Comparison of ENCODE assay signal across 1 cellular context in genomic region chr19:7415163-7415856, GRCh38.
TF ChIP-seq lines count a peak whose summit lies in the region.

No MANE protein-coding gene starts in this region.

TF ChIP-seq in HepG2, 621 proteins besides CTCF, POLR2A, EP300 and RAD21 (continued from another document and continues in another):
- TF ChIP-seq HMG20B (CRISPR knock-in tag; conservative IDR thresholded peaks at IDR 0.05): no peak
- TF ChIP-seq SATB2 (CRISPR knock-in tag; IDR thresholded peaks at IDR 0.05): no peak
- TF ChIP-seq, protein P1, sequence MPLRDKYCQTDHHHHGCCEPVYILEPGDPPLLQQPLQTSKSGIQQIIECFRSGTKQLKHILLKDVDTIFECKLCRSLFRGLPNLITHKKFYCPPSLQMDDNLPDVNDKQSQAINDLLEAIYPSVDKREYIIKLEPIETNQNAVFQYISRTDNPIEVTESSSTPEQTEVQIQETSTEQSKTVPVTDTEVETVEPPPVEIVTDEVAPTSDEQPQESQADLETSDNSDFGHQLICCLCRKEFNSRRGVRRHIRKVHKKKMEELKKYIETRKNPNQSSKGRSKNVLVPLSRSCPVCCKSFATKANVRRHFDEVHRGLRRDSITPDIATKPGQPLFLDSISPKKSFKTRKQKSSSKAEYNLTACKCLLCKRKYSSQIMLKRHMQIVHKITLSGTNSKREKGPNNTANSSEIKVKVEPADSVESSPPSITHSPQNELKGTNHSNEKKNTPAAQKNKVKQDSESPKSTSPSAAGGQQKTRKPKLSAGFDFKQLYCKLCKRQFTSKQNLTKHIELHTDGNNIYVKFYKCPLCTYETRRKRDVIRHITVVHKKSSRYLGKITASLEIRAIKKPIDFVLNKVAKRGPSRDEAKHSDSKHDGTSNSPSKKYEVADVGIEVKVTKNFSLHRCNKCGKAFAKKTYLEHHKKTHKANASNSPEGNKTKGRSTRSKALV (CRISPR knock-in tag; IDR thresholded peaks at IDR 0.05): no peak
- TF ChIP-seq JUN (CRISPR knock-in tag; IDR thresholded peaks at IDR 0.05): no peak
- TF ChIP-seq ZNF562 (CRISPR knock-in tag; IDR thresholded peaks at IDR 0.05; ENCODE audit: borderline replicate concordance): no peak
- no peak for TF ChIP-seq MTF2 (CRISPR knock-in tag; IDR thresholded peaks at IDR 0.05; ENCODE audit: borderline replicate concordance)
- TF ChIP-seq XRCC5 (optimal IDR thresholded peaks at IDR 0.05; ENCODE audit: low read length): no peak
- no peak for TF ChIP-seq PRDM4 (CRISPR knock-in tag; IDR thresholded peaks at IDR 0.05; ENCODE audit: borderline replicate concordance)
- TF ChIP-seq ARNTL (CRISPR knock-in tag; IDR thresholded peaks at IDR 0.05): peak; percentile 99
- no peak for TF ChIP-seq ATF7 (IDR thresholded peaks at IDR 0.05)
- 0 out of 2 replicates have a peak, but pooled peaks have one; percentile 36 for TF ChIP-seq ATF7 (CRISPR knock-in tag; IDR thresholded peaks at IDR 0.05)
- TF ChIP-seq, protein P2, sequence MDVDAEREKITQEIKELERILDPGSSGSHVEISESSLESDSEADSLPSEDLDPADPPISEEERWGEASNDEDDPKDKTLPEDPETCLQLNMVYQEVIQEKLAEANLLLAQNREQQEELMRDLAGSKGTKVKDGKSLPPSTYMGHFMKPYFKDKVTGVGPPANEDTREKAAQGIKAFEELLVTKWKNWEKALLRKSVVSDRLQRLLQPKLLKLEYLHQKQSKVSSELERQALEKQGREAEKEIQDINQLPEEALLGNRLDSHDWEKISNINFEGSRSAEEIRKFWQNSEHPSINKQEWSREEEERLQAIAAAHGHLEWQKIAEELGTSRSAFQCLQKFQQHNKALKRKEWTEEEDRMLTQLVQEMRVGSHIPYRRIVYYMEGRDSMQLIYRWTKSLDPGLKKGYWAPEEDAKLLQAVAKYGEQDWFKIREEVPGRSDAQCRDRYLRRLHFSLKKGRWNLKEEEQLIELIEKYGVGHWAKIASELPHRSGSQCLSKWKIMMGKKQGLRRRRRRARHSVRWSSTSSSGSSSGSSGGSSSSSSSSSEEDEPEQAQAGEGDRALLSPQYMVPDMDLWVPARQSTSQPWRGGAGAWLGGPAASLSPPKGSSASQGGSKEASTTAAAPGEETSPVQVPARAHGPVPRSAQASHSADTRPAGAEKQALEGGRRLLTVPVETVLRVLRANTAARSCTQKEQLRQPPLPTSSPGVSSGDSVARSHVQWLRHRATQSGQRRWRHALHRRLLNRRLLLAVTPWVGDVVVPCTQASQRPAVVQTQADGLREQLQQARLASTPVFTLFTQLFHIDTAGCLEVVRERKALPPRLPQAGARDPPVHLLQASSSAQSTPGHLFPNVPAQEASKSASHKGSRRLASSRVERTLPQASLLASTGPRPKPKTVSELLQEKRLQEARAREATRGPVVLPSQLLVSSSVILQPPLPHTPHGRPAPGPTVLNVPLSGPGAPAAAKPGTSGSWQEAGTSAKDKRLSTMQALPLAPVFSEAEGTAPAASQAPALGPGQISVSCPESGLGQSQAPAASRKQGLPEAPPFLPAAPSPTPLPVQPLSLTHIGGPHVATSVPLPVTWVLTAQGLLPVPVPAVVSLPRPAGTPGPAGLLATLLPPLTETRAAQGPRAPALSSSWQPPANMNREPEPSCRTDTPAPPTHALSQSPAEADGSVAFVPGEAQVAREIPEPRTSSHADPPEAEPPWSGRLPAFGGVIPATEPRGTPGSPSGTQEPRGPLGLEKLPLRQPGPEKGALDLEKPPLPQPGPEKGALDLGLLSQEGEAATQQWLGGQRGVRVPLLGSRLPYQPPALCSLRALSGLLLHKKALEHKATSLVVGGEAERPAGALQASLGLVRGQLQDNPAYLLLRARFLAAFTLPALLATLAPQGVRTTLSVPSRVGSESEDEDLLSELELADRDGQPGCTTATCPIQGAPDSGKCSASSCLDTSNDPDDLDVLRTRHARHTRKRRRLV (CRISPR knock-in tag; IDR thresholded peaks at IDR 0.05): no peak
- TF ChIP-seq KDM5B (CRISPR knock-in tag; IDR thresholded peaks at IDR 0.05; ENCODE audit: borderline replicate concordance): no peak
- TF ChIP-seq, protein P3, sequence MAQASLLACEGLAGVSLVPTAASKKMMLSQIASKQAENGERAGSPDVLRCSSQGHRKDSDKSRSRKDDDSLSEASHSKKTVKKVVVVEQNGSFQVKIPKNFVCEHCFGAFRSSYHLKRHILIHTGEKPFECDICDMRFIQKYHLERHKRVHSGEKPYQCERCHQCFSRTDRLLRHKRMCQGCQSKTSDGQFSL (CRISPR knock-in tag; IDR thresholded peaks at IDR 0.05): no peak
- TF ChIP-seq HMGA1 (CRISPR knock-in tag; conservative IDR thresholded peaks at IDR 0.05): no peak
- TF ChIP-seq ZNF879 (CRISPR knock-in tag; IDR thresholded peaks at IDR 0.05): no peak
- peak; percentile 66; the same call in 1 of the 2 replicates for TF ChIP-seq ZNF792 (CRISPR knock-in tag; IDR thresholded peaks at IDR 0.05)
- TF ChIP-seq NONO (IDR thresholded peaks at IDR 0.05): no peak
- no peak for TF ChIP-seq NONO (CRISPR knock-in tag; conservative IDR thresholded peaks at IDR 0.05)
- no peak for TF ChIP-seq SIX1 (CRISPR knock-in tag; IDR thresholded peaks at IDR 0.05; ENCODE audit: borderline replicate concordance)
- TF ChIP-seq ZNF124 (CRISPR knock-in tag; IDR thresholded peaks at IDR 0.05): no peak
- TF ChIP-seq, protein P4, sequence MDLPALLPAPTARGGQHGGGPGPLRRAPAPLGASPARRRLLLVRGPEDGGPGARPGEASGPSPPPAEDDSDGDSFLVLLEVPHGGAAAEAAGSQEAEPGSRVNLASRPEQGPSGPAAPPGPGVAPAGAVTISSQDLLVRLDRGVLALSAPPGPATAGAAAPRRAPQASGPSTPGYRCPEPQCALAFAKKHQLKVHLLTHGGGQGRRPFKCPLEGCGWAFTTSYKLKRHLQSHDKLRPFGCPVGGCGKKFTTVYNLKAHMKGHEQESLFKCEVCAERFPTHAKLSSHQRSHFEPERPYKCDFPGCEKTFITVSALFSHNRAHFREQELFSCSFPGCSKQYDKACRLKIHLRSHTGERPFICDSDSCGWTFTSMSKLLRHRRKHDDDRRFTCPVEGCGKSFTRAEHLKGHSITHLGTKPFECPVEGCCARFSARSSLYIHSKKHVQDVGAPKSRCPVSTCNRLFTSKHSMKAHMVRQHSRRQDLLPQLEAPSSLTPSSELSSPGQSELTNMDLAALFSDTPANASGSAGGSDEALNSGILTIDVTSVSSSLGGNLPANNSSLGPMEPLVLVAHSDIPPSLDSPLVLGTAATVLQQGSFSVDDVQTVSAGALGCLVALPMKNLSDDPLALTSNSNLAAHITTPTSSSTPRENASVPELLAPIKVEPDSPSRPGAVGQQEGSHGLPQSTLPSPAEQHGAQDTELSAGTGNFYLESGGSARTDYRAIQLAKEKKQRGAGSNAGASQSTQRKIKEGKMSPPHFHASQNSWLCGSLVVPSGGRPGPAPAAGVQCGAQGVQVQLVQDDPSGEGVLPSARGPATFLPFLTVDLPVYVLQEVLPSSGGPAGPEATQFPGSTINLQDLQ (CRISPR knock-in tag; IDR thresholded peaks at IDR 0.05): no peak
- TF ChIP-seq ZBTB7B (CRISPR knock-in tag; IDR thresholded peaks at IDR 0.05): no peak
- no peak for TF ChIP-seq SNAPC2 (CRISPR knock-in tag; IDR thresholded peaks at IDR 0.05)
- TF ChIP-seq ZNF17 (CRISPR knock-in tag; IDR thresholded peaks at IDR 0.05): no peak
- no peak for TF ChIP-seq ZNF251 (CRISPR knock-in tag; IDR thresholded peaks at IDR 0.05)
- TF ChIP-seq FOXC1 (CRISPR knock-in tag; IDR thresholded peaks at IDR 0.05; ENCODE audit: borderline replicate concordance): peak; percentile 38; the same call in 1 of the 2 replicates
- TF ChIP-seq ZNF12 (CRISPR knock-in tag; IDR thresholded peaks at IDR 0.05): no peak
- no peak for TF ChIP-seq ZNF616 (CRISPR knock-in tag; IDR thresholded peaks at IDR 0.05; ENCODE audit: low read depth)
- no peak for TF ChIP-seq ARID2 (CRISPR knock-in tag; IDR thresholded peaks at IDR 0.05; ENCODE audit: borderline replicate concordance)
- no peak for TF ChIP-seq TCF7L2 (IDR thresholded peaks at IDR 0.05; ENCODE audit: low read depth, low read length)
- no peak for TF ChIP-seq ZNF501 (CRISPR knock-in tag; IDR thresholded peaks at IDR 0.05)
- TF ChIP-seq ZFP62 (CRISPR knock-in tag; IDR thresholded peaks at IDR 0.05): no peak
- no peak for TF ChIP-seq ZNF207 (IDR thresholded peaks at IDR 0.05; ENCODE audit: borderline replicate concordance)
- no peak for TF ChIP-seq ZIK1 (CRISPR knock-in tag; IDR thresholded peaks at IDR 0.05; ENCODE audit: borderline replicate concordance, low read depth)
- no peak for TF ChIP-seq CC2D1A (CRISPR knock-in tag; IDR thresholded peaks at IDR 0.05)
- TF ChIP-seq GABPB1 (CRISPR knock-in tag; IDR thresholded peaks at IDR 0.05): no peak
- TF ChIP-seq HES4 (CRISPR knock-in tag; IDR thresholded peaks at IDR 0.05; ENCODE audit: borderline replicate concordance): no peak
- no peak for TF ChIP-seq ZNF619 (CRISPR knock-in tag; IDR thresholded peaks at IDR 0.05)
- no peak for TF ChIP-seq ZNF724P (CRISPR knock-in tag; IDR thresholded peaks at IDR 0.05; ENCODE audit: borderline replicate concordance)
- no peak for TF ChIP-seq CENPT (CRISPR knock-in tag; IDR thresholded peaks at IDR 0.05; ENCODE audit: low read depth)
- 0 out of 2 replicates have a peak, but pooled peaks have one; percentile 71 for TF ChIP-seq MXD4 (CRISPR knock-in tag; IDR thresholded peaks at IDR 0.05)
- TF ChIP-seq ZNF296 (CRISPR knock-in tag; conservative IDR thresholded peaks at IDR 0.05): no peak
- no peak for TF ChIP-seq FOXO1 (CRISPR knock-in tag; IDR thresholded peaks at IDR 0.05)
- no peak for TF ChIP-seq MIXL1 (CRISPR knock-in tag; IDR thresholded peaks at IDR 0.05)
- no peak for TF ChIP-seq ARNT2 (CRISPR knock-in tag; IDR thresholded peaks at IDR 0.05; ENCODE audit: low read depth)
- no peak for TF ChIP-seq NFATC3 (CRISPR knock-in tag; IDR thresholded peaks at IDR 0.05)
- peak; percentile 52; the same call in 1 of the 2 replicates for TF ChIP-seq GATAD1 (CRISPR knock-in tag; IDR thresholded peaks at IDR 0.05)
- TF ChIP-seq MXI1 (IDR thresholded peaks at IDR 0.05; ENCODE audit: borderline replicate concordance, low read depth, low read length): peak; percentile 51; the same call in 1 of the 3 replicates
- TF ChIP-seq CEBPG (CRISPR knock-in tag; IDR thresholded peaks at IDR 0.05): no peak
- TF ChIP-seq NCOA1 (CRISPR knock-in tag; IDR thresholded peaks at IDR 0.05): no peak
- TF ChIP-seq SRY (CRISPR knock-in tag; IDR thresholded peaks at IDR 0.05): no peak
- TF ChIP-seq ZBTB38 (CRISPR knock-in tag; IDR thresholded peaks at IDR 0.05): no peak; the same call in 1 of the 2 replicates
- TF ChIP-seq, protein P5, sequence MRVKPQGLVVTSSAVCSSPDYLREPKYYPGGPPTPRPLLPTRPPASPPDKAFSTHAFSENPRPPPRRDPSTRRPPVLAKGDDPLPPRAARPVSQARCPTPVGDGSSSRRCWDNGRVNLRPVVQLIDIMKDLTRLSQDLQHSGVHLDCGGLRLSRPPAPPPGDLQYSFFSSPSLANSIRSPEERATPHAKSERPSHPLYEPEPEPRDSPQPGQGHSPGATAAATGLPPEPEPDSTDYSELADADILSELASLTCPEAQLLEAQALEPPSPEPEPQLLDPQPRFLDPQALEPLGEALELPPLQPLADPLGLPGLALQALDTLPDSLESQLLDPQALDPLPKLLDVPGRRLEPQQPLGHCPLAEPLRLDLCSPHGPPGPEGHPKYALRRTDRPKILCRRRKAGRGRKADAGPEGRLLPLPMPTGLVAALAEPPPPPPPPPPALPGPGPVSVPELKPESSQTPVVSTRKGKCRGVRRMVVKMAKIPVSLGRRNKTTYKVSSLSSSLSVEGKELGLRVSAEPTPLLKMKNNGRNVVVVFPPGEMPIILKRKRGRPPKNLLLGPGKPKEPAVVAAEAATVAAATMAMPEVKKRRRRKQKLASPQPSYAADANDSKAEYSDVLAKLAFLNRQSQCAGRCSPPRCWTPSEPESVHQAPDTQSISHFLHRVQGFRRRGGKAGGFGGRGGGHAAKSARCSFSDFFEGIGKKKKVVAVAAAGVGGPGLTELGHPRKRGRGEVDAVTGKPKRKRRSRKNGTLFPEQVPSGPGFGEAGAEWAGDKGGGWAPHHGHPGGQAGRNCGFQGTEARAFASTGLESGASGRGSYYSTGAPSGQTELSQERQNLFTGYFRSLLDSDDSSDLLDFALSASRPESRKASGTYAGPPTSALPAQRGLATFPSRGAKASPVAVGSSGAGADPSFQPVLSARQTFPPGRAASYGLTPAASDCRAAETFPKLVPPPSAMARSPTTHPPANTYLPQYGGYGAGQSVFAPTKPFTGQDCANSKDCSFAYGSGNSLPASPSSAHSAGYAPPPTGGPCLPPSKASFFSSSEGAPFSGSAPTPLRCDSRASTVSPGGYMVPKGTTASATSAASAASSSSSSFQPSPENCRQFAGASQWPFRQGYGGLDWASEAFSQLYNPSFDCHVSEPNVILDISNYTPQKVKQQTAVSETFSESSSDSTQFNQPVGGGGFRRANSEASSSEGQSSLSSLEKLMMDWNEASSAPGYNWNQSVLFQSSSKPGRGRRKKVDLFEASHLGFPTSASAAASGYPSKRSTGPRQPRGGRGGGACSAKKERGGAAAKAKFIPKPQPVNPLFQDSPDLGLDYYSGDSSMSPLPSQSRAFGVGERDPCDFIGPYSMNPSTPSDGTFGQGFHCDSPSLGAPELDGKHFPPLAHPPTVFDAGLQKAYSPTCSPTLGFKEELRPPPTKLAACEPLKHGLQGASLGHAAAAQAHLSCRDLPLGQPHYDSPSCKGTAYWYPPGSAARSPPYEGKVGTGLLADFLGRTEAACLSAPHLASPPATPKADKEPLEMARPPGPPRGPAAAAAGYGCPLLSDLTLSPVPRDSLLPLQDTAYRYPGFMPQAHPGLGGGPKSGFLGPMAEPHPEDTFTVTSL (CRISPR knock-in tag; IDR thresholded peaks at IDR 0.05; ENCODE audit: borderline replicate concordance): no peak
- no peak for TF ChIP-seq IKZF4 (CRISPR knock-in tag; IDR thresholded peaks at IDR 0.05; ENCODE audit: borderline replicate concordance, low read depth, not compliant biosample characterization)
- TF ChIP-seq ZNF781 (CRISPR knock-in tag; IDR thresholded peaks at IDR 0.05; ENCODE audit: borderline replicate concordance, not compliant biosample characterization): no peak
